In genomic region chr12:47228802-47229201, GRCh38 we compare ENCODE assay signal across 18 cellular contexts.
"Had no signal": no experiment of that assay in that cellular context is flagged by ENCODE, and none has a peak within 500 bp of the region (broad histone marks: within the 10 kb centered on the region; RNA-seq: fewer than 3 reads in every experiment).

No MANE protein-coding gene starts in this region.

- H3K27me3 ChIP-seq: ascending aorta, left lung, sigmoid colon had no signal

- H3K27ac ChIP-seq: ascending aorta, left lung, sigmoid colon, SJCRH30 had no signal

- H3K9me3 Mint-ChIP-seq: memory B cell, neural crest cell had no signal

- H3K27me3 Mint-ChIP-seq: memory B cell had no signal

- H3K36me3 ChIP-seq: left lung, sigmoid colon, SJCRH30 had no signal

- H3K4me3 ChIP-seq: ascending aorta, left lung, sigmoid colon, SJCRH30 had no signal

- FAIRE-seq: bronchial epithelial cell, colon, endothelial cell of umbilical vein, islet of Langerhans had no signal

- ATAC-seq: left lung had no signal

- H3K4me3 Mint-ChIP-seq: memory B cell, neural crest cell had no signal

- H3K9me3 ChIP-seq: ascending aorta, left lung, sigmoid colon had no signal

- DNase-seq: activated CD4-positive, alpha-beta T cell treated with anti-CD3 and anti-CD28 coated beads for 4 hours; foreskin melanocyte; head of caudate nucleus; left lung; sigmoid colon; SJCRH30; stimulated activated CD4-positive, alpha-beta T cell treated with anti-CD3 and anti-CD28 coated beads, Interleukin-12 subunit alpha, Interleukin-12 subunit beta, amount 100 ng/mL, for 4 hours; stimulated activated CD4-positive, alpha-beta T cell treated with anti-CD3 and anti-CD28 coated beads, Interleukin-2, amount 100 ng/mL, for 48 hours; stimulated activated CD8-positive, alpha-beta memory T cell treated with anti-CD3 and anti-CD28 coated beads, Interleukin-4, amount 100 ng/mL, for 48 hours; SW 1271; T1000 had no signal
